28 cellular contexts compared by ENCODE assay signal in the genomic region with DNA sequence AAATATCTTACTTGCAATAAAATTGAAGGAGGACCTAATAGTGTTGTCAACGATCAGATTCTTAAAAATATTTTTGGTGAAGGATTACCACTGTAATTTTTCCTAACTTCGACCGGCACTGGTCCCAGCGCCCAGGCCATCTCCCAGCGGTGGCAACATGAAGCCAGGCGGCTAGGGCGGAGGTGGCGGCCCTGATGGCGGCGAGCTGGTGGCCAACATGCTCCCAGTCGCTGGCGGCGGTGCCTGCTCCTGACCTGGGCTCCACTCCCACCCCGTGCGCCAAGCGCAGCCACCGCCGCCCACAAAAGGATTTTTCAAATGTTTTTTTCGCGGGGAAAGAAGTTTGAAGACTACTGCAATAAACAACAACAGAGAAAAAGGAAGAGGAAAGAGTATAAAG.
"Had no signal": no experiment of that assay in that cellular context is flagged by ENCODE, and none has a peak within 500 bp of the region (broad histone marks: within the 10 kb centered on the region; RNA-seq: fewer than 3 reads in every experiment).

No MANE protein-coding gene starts in this region.

- H3K4me1 ChIP-seq: stomach, suprapubic skin, testis, thyroid gland, tibial artery, tibial nerve, transverse colon, upper lobe of left lung, upper lobe of right lung, uterus, vagina had no signal

- H3K27ac Mint-ChIP-seq: stimulated activated effector memory CD8-positive, alpha-beta T cell treated with anti-CD3 and anti-CD28 coated beads, Interleukin-12 subunit alpha, Interleukin-12 subunit beta, amount 100 ng/mL, for 72 hours; stimulated activated memory B cell treated with anti-CD40 and anti-IgM and Interleukin-4, amounts not matched to agents 10 μg/mL and 1 μg/mL and 100 μg/mL, for 72 hours; stimulated activated naive B cell treated with anti-CD40 and anti-IgM and Interleukin-4, amounts not matched to agents 10 μg/mL and 1 μg/mL and 100 μg/mL, for 72 hours; stimulated activated naive CD8-positive, alpha-beta T cell treated with anti-CD3 and anti-CD28 coated beads, Interleukin-15, amount 100 ng/mL, for 72 hours; stimulated activated naive CD8-positive, alpha-beta T cell treated with anti-CD3 and anti-CD28 coated beads, Interleukin-15, Interleukin-2, amounts not matched to agents 100 ng/mL and 50 ng/mL, for 24 hours; type B pancreatic cell had no signal

- H3K4me1 Mint-ChIP-seq: stimulated activated effector memory CD8-positive, alpha-beta T cell treated with anti-CD3 and anti-CD28 coated beads, Interleukin-12 subunit alpha, Interleukin-12 subunit beta, amount 100 ng/mL, for 72 hours; stimulated activated memory B cell treated with anti-CD40 and anti-IgM and Interleukin-4, amounts not matched to agents 10 μg/mL and 1 μg/mL and 100 μg/mL, for 72 hours; stimulated activated naive B cell treated with anti-CD40 and anti-IgM and Interleukin-4, amounts not matched to agents 10 μg/mL and 1 μg/mL and 100 μg/mL, for 72 hours; stimulated activated naive CD8-positive, alpha-beta T cell treated with anti-CD3 and anti-CD28 coated beads, Interleukin-15, amount 100 ng/mL, for 72 hours had no signal

- H3K27me3 Mint-ChIP-seq: stimulated activated memory B cell treated with anti-CD40 and anti-IgM and Interleukin-4, amounts not matched to agents 10 μg/mL and 1 μg/mL and 100 μg/mL, for 72 hours had no signal

- H3K36me3 ChIP-seq: stomach, suprapubic skin, thoracic aorta, thyroid gland, tibial artery, tibial nerve, transverse colon, upper lobe of left lung, upper lobe of right lung, uterus, vagina had no signal

- H3K36me3 Mint-ChIP-seq: stimulated activated effector memory CD8-positive, alpha-beta T cell treated with anti-CD3 and anti-CD28 coated beads, Interleukin-12 subunit alpha, Interleukin-12 subunit beta, amount 100 ng/mL, for 72 hours; stimulated activated memory B cell treated with anti-CD40 and anti-IgM and Interleukin-4, amounts not matched to agents 10 μg/mL and 1 μg/mL and 100 μg/mL, for 72 hours; stimulated activated naive B cell treated with anti-CD40 and anti-IgM and Interleukin-4, amounts not matched to agents 10 μg/mL and 1 μg/mL and 100 μg/mL, for 72 hours; type B pancreatic cell had no signal

- ATAC-seq: stimulated activated effector memory CD8-positive, alpha-beta T cell treated with anti-CD3 and anti-CD28 coated beads, Interleukin-12 subunit alpha, Interleukin-12 subunit beta, amount 100 ng/mL, for 72 hours; stimulated activated memory B cell treated with anti-CD40 and anti-IgM and Interleukin-4, amounts not matched to agents 10 μg/mL and 1 μg/mL and 100 μg/mL, for 72 hours; stimulated activated naive B cell treated with anti-CD40 and anti-IgM and Interleukin-4, amounts not matched to agents 10 μg/mL and 1 μg/mL and 100 μg/mL, for 72 hours; stimulated activated naive CD8-positive, alpha-beta T cell treated with anti-CD3 and anti-CD28 coated beads, Interleukin-15, amount 100 ng/mL, for 72 hours; stimulated activated naive CD8-positive, alpha-beta T cell treated with anti-CD3 and anti-CD28 coated beads, Interleukin-15, Interleukin-2, amounts not matched to agents 100 U/mL and 50 U/mL, for 24 hours; upper lobe of right lung had no signal

- DNase-seq: stimulated activated CD4-positive, alpha-beta T cell treated with anti-CD3 and anti-CD28 coated beads, Interleukin-2, amount 100 ng/mL, for 48 hours; stimulated activated CD4-positive, alpha-beta T cell treated with anti-CD3 and anti-CD28 coated beads, Interleukin-4, amount 100 ng/mL, for 1 hour; stimulated activated CD4-positive, alpha-beta T cell treated with anti-CD3 and anti-CD28 coated beads, Interleukin-4, amount 100 ng/mL, for 24 hours; stimulated activated CD4-positive, alpha-beta T cell treated with anti-CD3 and anti-CD28 coated beads, Interleukin-4, amount 100 ng/mL, for 4 hours; stimulated activated CD8-positive, alpha-beta memory T cell treated with anti-CD3 and anti-CD28 coated beads, Interleukin-4, amount 100 ng/mL, for 48 hours; stimulated activated naive B cell treated with anti-CD40 and anti-IgM and Interleukin-4, amounts not matched to agents 10 μg/mL and 1 μg/mL and 100 μg/mL, for 72 hours; stimulated activated naive CD4-positive, alpha-beta T cell; stimulated activated naive CD4-positive, alpha-beta T cell treated with Interleukin-2 at 50 U/mL for 16 hours; stimulated activated naive CD8-positive, alpha-beta T cell treated with anti-CD3 and anti-CD28 coated beads, Interleukin-15, amount 100 ng/mL, for 72 hours; stimulated activated naive CD8-positive, alpha-beta T cell treated with anti-CD3 and anti-CD28 coated beads, Interleukin-15, Interleukin-2, amounts not matched to agents 100 U/mL and 50 U/mL, for 24 hours; stomach; substantia nigra; testis; thyroid gland; tibial artery; transverse colon; trophoblast cell; upper lobe of right lung; uterus had no signal

- H3K27ac ChIP-seq: stomach, suprapubic skin, testis, thoracic aorta, thyroid gland, tibial artery, tibial nerve, transverse colon, upper lobe of left lung, upper lobe of right lung, uterus, vagina had no signal

- H3K4me3 Mint-ChIP-seq: stimulated activated effector memory CD8-positive, alpha-beta T cell treated with anti-CD3 and anti-CD28 coated beads, Interleukin-12 subunit alpha, Interleukin-12 subunit beta, amount 100 ng/mL, for 72 hours; stimulated activated memory B cell treated with anti-CD40 and anti-IgM and Interleukin-4, amounts not matched to agents 10 μg/mL and 1 μg/mL and 100 μg/mL, for 72 hours; stimulated activated naive B cell treated with anti-CD40 and anti-IgM and Interleukin-4, amounts not matched to agents 10 μg/mL and 1 μg/mL and 100 μg/mL, for 72 hours; stimulated activated naive CD8-positive, alpha-beta T cell treated with anti-CD3 and anti-CD28 coated beads, Interleukin-15, amount 100 ng/mL, for 72 hours; stimulated activated naive CD8-positive, alpha-beta T cell treated with anti-CD3 and anti-CD28 coated beads, Interleukin-15, Interleukin-2, amounts not matched to agents 100 ng/mL and 50 ng/mL, for 24 hours; type B pancreatic cell had no signal

- H3K27me3 ChIP-seq: stomach, suprapubic skin, testis, thyroid gland, tibial artery, tibial nerve, transverse colon, upper lobe of left lung, upper lobe of right lung, uterus, vagina had no signal

- H3K4me3 ChIP-seq: stomach, suprapubic skin, testis, thoracic aorta, thyroid gland, tibial artery, tibial nerve, transverse colon, upper lobe of left lung, upper lobe of right lung, uterus, vagina had no signal
